In genomic region chr5:101678494-101679193, GRCh38 we compare ENCODE assay signal across 8 cellular contexts.
A peak's percentile ranks its signal among the peaks of the same experiment; 100 is the strongest.
DNase-seq lines count a peak whose midpoint lies in the region; ATAC-seq and TF ChIP-seq lines count a peak whose summit lies in the region.

No MANE protein-coding gene starts in this region.

- in situ Hi-C loops in gastrocnemius medialis (cut with MboI; ENCODE audit: low sequenced_read_pairs in 4 of 4) = no loop called here

- no peak overlapping the region for H3K4me3 ChIP-seq in gastrocnemius medialis

- no peaks in the 10 kb centered on the region for H3K9me3 ChIP-seq in gastrocnemius medialis

- no peak for TF ChIP-seq POLR2A in gastrocnemius medialis (IDR thresholded peaks at IDR 0.05)

- intact Hi-C loops in gastrocnemius medialis (cut with DNase I; ENCODE audit: low total_unique reads) = no loop called here

- DNase-seq in EL = peak; percentile 19
- DNase-seq in HS-5 (ENCODE audit: low read depth) = peak; percentile 42
- peak; percentile 64 for DNase-seq in RKO (ENCODE audit: low spot score)
- peak in 39 of 58 donors; percentile 1 to 53 (median 9) for DNase-seq in anterior cingulate cortex (lab: John Stamatoyannopoulos, UW)
- DNase-seq in hippocampal formation (lab: John Stamatoyannopoulos, UW) = peak; percentile 37 to 39
- no peak for DNase-seq in gastrocnemius medialis
- DNase-seq in GF-D8 (lab: John Stamatoyannopoulos, UW) = no peak

- ATAC-seq in GM21360 (IDR thresholded peaks at IDR 0.05; ENCODE audit: unreplicated experiment) (peak; percentile 82), gastrocnemius medialis (no peak)

- H3K4me1 ChIP-seq in gastrocnemius medialis = no peaks in the 10 kb centered on the region

- peak; percentile 19 to 81 (median 60) for TF ChIP-seq CTCF in gastrocnemius medialis (IDR thresholded peaks at IDR 0.05 in 4 of 5, conservative IDR thresholded peaks at IDR 0.05 in 1 of 5)

- no peaks in the 10 kb centered on the region for H3K27me3 ChIP-seq in gastrocnemius medialis

- H3K27ac ChIP-seq in gastrocnemius medialis = no peak overlapping the region

- no peaks in the 10 kb centered on the region for H3K36me3 ChIP-seq in gastrocnemius medialis

Comparison
In these comparisons a context has a peak if more than half of its experiments do, and no peak if none do; other contexts are left out.
1. DNase-seq: peak in EL (single experiment), HS-5 (single experiment), RKO (single experiment), anterior cingulate cortex (39 of 58) and hippocampal formation (2 of 2); none in gastrocnemius medialis (0 of 2) and GF-D8 (single experiment).